21 cellular contexts compared by ENCODE assay signal in genomic region chr2:8582191-8582849, GRCh38.
DNase-seq lines count a peak whose midpoint lies in the region; ATAC-seq and TF ChIP-seq lines count a peak whose summit lies in the region.
"Had no signal": no experiment of that assay in that cellular context is flagged by ENCODE, and none has a peak within 500 bp of the region (broad histone marks: within the 10 kb centered on the region; RNA-seq: fewer than 3 reads in every experiment).

No MANE protein-coding gene starts in this region.

- H3K27me3 ChIP-seq in right atrium auricular region: no peaks in the 10 kb centered on the region
- no peaks in the 10 kb centered on the region for H3K27me3 ChIP-seq in colonic mucosa
- peaks cover 6% of the 10 kb centered on the region for H3K27me3 ChIP-seq in osteoblast (ENCODE audit: insufficient read depth, low read length)
- H3K27me3 ChIP-seq in foreskin keratinocyte: no peaks in the 10 kb centered on the region
- H3K27me3 ChIP-seq: gastrocnemius medialis had no signal

- no peak overlapping the region for H3K27ac Mint-ChIP-seq in type B pancreatic cell
- H3K27ac Mint-ChIP-seq: activated naive CD4-positive, alpha-beta T cell treated with anti-CD3 and anti-CD28 coated beads, Interleukin-2, amount 50 U/mL, for 24 hours had no signal

- H3K27ac ChIP-seq in right atrium auricular region (peak overlapping the region; percentile 36 to 52), colonic mucosa (peak overlapping the region; percentile 51), osteoblast (ENCODE audit: low read depth, low read length) (no peak overlapping the region), foreskin keratinocyte (no peak overlapping the region)
- H3K27ac ChIP-seq: epithelial cell of prostate, GM23248, SK-N-MC had no signal

- no peak overlapping the region for H3K4me3 ChIP-seq in right atrium auricular region
- no peak overlapping the region for H3K4me3 ChIP-seq in colonic mucosa
- H3K4me3 ChIP-seq in osteoblast (ENCODE audit: insufficient read depth, low read length): no peak overlapping the region
- H3K4me3 ChIP-seq: gastrocnemius medialis, GM23248, SK-N-MC had no signal

- peaks cover 0 to 36% of the 10 kb centered on the region in 2 donors for H3K4me1 ChIP-seq in right atrium auricular region
- peaks cover 5% of the 10 kb centered on the region for H3K4me1 ChIP-seq in colonic mucosa
- no peaks in the 10 kb centered on the region for H3K4me1 ChIP-seq in osteoblast (ENCODE audit: insufficient read depth, low read length)
- no peaks in the 10 kb centered on the region for H3K4me1 ChIP-seq in foreskin keratinocyte

- intact Hi-C loops in left ventricle myocardium superior (cut with micrococcal nuclease) (no loop called here), colonic mucosa (cut with DNase I) (no loop called here)

- H3K27me3 Mint-ChIP-seq in type B pancreatic cell: no peaks in the 10 kb centered on the region
- H3K27me3 Mint-ChIP-seq: activated naive CD4-positive, alpha-beta T cell treated with anti-CD3 and anti-CD28 coated beads, Interleukin-2, amount 50 U/mL, for 24 hours had no signal

- no peaks in the 10 kb centered on the region for H3K79me2 ChIP-seq in osteoblast (ENCODE audit: insufficient read depth, low read length)

- H3K36me3 ChIP-seq in right atrium auricular region: no peaks in the 10 kb centered on the region
- no peaks in the 10 kb centered on the region for H3K36me3 ChIP-seq in colonic mucosa
- no peaks in the 10 kb centered on the region for H3K36me3 ChIP-seq in osteoblast (ENCODE audit: insufficient read depth, low read length)
- H3K36me3 ChIP-seq: gastrocnemius medialis had no signal

- ATAC-seq in left ventricle myocardium superior (no peak), GM19467 (IDR thresholded peaks at IDR 0.05; ENCODE audit: unreplicated experiment) (no peak), foreskin keratinocyte (no peak)
- ATAC-seq: activated T-cell treated with anti-CD3 and anti-CD28 coated beads, Interleukin-2, amount 50 U/mL, for 4 hours had no signal

- no peaks in the 10 kb centered on the region for H4K20me1 ChIP-seq in osteoblast (ENCODE audit: insufficient read depth, low read length)

- H3K4me1 Mint-ChIP-seq in type B pancreatic cell (ENCODE audit: unreplicated experiment): peaks cover 35% of the 10 kb centered on the region

- H3K9me3 Mint-ChIP-seq in type B pancreatic cell: no peaks in the 10 kb centered on the region
- H3K9me3 Mint-ChIP-seq: activated naive CD4-positive, alpha-beta T cell treated with anti-CD3 and anti-CD28 coated beads, Interleukin-2, amount 50 U/mL, for 24 hours; activated T-cell treated with anti-CD3 and anti-CD28 coated beads, Interleukin-2, amount 50 U/mL, for 4 hours; naive thymus-derived CD8-positive, alpha-beta T cell had no signal

- H2AFZ ChIP-seq in osteoblast (ENCODE audit: low read length): no peak overlapping the region
- H2AFZ ChIP-seq: GM23248 had no signal

- H3K9me3 ChIP-seq in right atrium auricular region (no peaks in the 10 kb centered on the region), colonic mucosa (no peaks in the 10 kb centered on the region), osteoblast (ENCODE audit: low read depth, low read length) (no peaks in the 10 kb centered on the region)
- H3K9me3 ChIP-seq: Caco-2, gastrocnemius medialis had no signal

- no peaks in the 10 kb centered on the region for H3K36me3 Mint-ChIP-seq in type B pancreatic cell
- H3K36me3 Mint-ChIP-seq: activated naive CD4-positive, alpha-beta T cell treated with anti-CD3 and anti-CD28 coated beads, Interleukin-2, amount 50 U/mL, for 24 hours; brain; naive thymus-derived CD8-positive, alpha-beta T cell had no signal

- no peak for TF ChIP-seq CTCF in right atrium auricular region (IDR thresholded peaks at IDR 0.05)
- TF ChIP-seq CTCF in colonic mucosa (IDR thresholded peaks at IDR 0.05): no peak
- no peak for TF ChIP-seq CTCF in osteoblast (IDR thresholded peaks at IDR 0.05; ENCODE audit: extremely low read depth, low read depth, low read length)
- TF ChIP-seq CTCF in type B pancreatic cell (conservative IDR thresholded peaks at IDR 0.05): no peak
- TF ChIP-seq CTCF in foreskin keratinocyte (conservative IDR thresholded peaks at IDR 0.05): no peak

- H3K4me2 ChIP-seq in osteoblast (ENCODE audit: insufficient read depth, low read length): no peak overlapping the region

- peak overlapping the region in 1 of 2 donors; percentile 78 for H3K9ac ChIP-seq in colonic mucosa (ENCODE audit: low read depth in 2 of 2, low read length in 2 of 2)
- H3K9ac ChIP-seq: GM23248 had no signal

- H3K4me3 Mint-ChIP-seq in type B pancreatic cell: no peak overlapping the region
- H3K4me3 Mint-ChIP-seq: activated T-cell treated with anti-CD3 and anti-CD28 coated beads, Interleukin-2, amount 50 U/mL, for 4 hours; brain had no signal

- DNase-seq in right atrium auricular region (ENCODE audit: low spot score) (no peak), left ventricle myocardium superior (no peak), colonic mucosa (no peak), osteoblast (ENCODE audit: insufficient read length, low spot score, missing footprints) (peak; percentile 85), type B pancreatic cell (ENCODE audit: extremely low spot score, unreplicated experiment) (peak; percentile 49), GF-D8 (lab: John Stamatoyannopoulos, UW) (no peak), foreskin keratinocyte (no peak)
- DNase-seq: activated CD4-positive, alpha-beta T cell treated with anti-CD3 and anti-CD28 coated beads for 4 hours; activated T-cell treated with anti-CD3 and anti-CD28 coated beads, Interleukin-2, amount 50 U/mL, for 4 hours; Caco-2; dermis blood vessel endothelial cell; gastrocnemius medialis; GM23248; NCI-H2081; NCI-H524 treated with DMSO at 0.1 percent for 48 hours had no signal

Comparison
In these comparisons a context has a peak if more than half of its experiments do, and no peak if none do; other contexts are left out.
1. DNase-seq: peak in osteoblast (single experiment) and type B pancreatic cell (single experiment); none in right atrium auricular region (single experiment), left ventricle myocardium superior (single experiment), colonic mucosa (single experiment), GF-D8 (single experiment) and foreskin keratinocyte (0 of 2).
2. H3K27ac ChIP-seq: peak in right atrium auricular region (2 of 2) and colonic mucosa (single experiment); none in osteoblast (single experiment) and foreskin keratinocyte (single experiment).